Comparison of ENCODE assay signal across 8 cellular contexts in genomic region chr6:26125015-26125690, GRCh38. TPM values are rescaled to one million over a fixed set of nuclear protein-coding genes. Genes with fewer than 3 reads are reported as not detected.
DNase-seq lines count a peak whose midpoint lies in the region; ATAC-seq, FAIRE-seq and TF ChIP-seq lines count a peak whose summit lies in the region.

No MANE protein-coding gene starts in this region.

- POLR2A ChIA-PET in A549 (lab: Yijun Ruan, JAX), result interaction anchor here (1.2 to 6.3 kb wide), 15 partner anchors 12 to 1765 kb away, joined by 3 to 350 read pairs (median 12); a partner anchor contains a TSS

- 1% methylated on average over 14 of the region's 14 CpGs for WGBS in A549 (ENCODE audit: missing lambda C conversion rate)

- TF ChIP-seq EP300 in A549 (IDR thresholded peaks at IDR 0.05), result no peak

- H3K79me2 ChIP-seq in GM23338 (replicated peaks; ENCODE audit: insufficient read depth), result peaks cover 60% of the 10 kb centered on the region

- ATAC-seq in A549 (no peak), GM23338 (no peak), RWPE2 (ENCODE audit: low read depth) (no peak), HG03039 (IDR thresholded peaks at IDR 0.05; ENCODE audit: unreplicated experiment) (no peak)

- peaks cover 4% of the 10 kb centered on the region; the same call in 1 of the 2 replicates for H3K36me3 ChIP-seq in GM23338 (ENCODE audit: insufficient read depth)
- peaks cover 22% of the 10 kb centered on the region for H3K36me3 ChIP-seq in RWPE2 (ENCODE audit: low read depth)
- no peaks in the 10 kb centered on the region for H3K36me3 ChIP-seq in colonic mucosa

- H3K9me3 ChIP-seq in A549, result no peaks in the 10 kb centered on the region
- H3K9me3 ChIP-seq in RWPE2 (ENCODE audit: severe bottlenecking), result no peaks in the 10 kb centered on the region
- H3K9me3 ChIP-seq in colonic mucosa, result no peaks in the 10 kb centered on the region

- TF ChIP-seq CTCF in A549 (IDR thresholded peaks at IDR 0.05) (no peak), GM23338 (conservative IDR thresholded peaks at IDR 0.05; ENCODE audit: low read depth in 2 of 2) (no peak), RWPE2 (IDR thresholded peaks at IDR 0.05; ENCODE audit: poor library complexity, severe bottlenecking) (no peak), colonic mucosa (IDR thresholded peaks at IDR 0.05) (no peak)

- peaks cover 48% of the 10 kb centered on the region for H3K36me3 Mint-ChIP-seq in GM23338 (ENCODE audit: low read depth)

- DNase-seq in A549 (ENCODE audit: low read depth in 1 of 2, low spot score in 1 of 2) (peak in 1 of 2 experiments; percentile 12), GM23338 (ENCODE audit: low spot score) (no peak), RWPE2 (ENCODE audit: low spot score) (no peak), colonic mucosa (no peak), myocyte (ENCODE audit: low read depth) (peak; percentile 30), DMS153 (lab: John Stamatoyannopoulos, UW) (no peak), NCI-H2107 treated with DMSO at 0.1 percent for 48 hours (lab: John Stamatoyannopoulos, UW; ENCODE audit: unreplicated experiment) (no peak)

- TF ChIP-seq RAD21 in A549 (conservative IDR thresholded peaks at IDR 0.05 in 1 of 2, IDR thresholded peaks at IDR 0.05 in 1 of 2), result no peak

- H3K4me1 ChIP-seq in A549, result peaks cover 47% of the 10 kb centered on the region
- H3K4me1 ChIP-seq in GM23338 (ENCODE audit: insufficient read depth), result peaks cover 3% of the 10 kb centered on the region; the same call in 1 of the 2 replicates
- peaks cover 19% of the 10 kb centered on the region for H3K4me1 ChIP-seq in RWPE2 (ENCODE audit: insufficient read depth, poor library complexity, severe bottlenecking)
- H3K4me1 ChIP-seq in colonic mucosa, result peaks cover 8% of the 10 kb centered on the region

- peaks cover 29% of the 10 kb centered on the region for H3K4me1 Mint-ChIP-seq in GM23338

- H4K20me1 ChIP-seq in GM23338 (replicated peaks; ENCODE audit: insufficient read depth), result peaks cover 11% of the 10 kb centered on the region; the same call in 1 of the 2 replicates

- peak overlapping the region; percentile 99 for H3K9ac ChIP-seq in colonic mucosa (ENCODE audit: low read depth in 2 of 2, low read length in 2 of 2)

- H3K9me3 Mint-ChIP-seq in GM23338, result peaks cover 16% of the 10 kb centered on the region

- H3F3A ChIP-seq in GM23338 (replicated peaks; ENCODE audit: low read depth), result 0 out of 2 replicates have a peak, but pooled peaks cover 6% of the 10 kb centered on the region

- H3K4me3 ChIP-seq in A549, result peak overlapping the region; percentile 93
- peak overlapping the region; percentile 94 for H3K4me3 ChIP-seq in GM23338
- peak overlapping the region; percentile 70 for H3K4me3 ChIP-seq in RWPE2 (ENCODE audit: severe bottlenecking)
- H3K4me3 ChIP-seq in colonic mucosa, result peak overlapping the region; percentile 73

- peak overlapping the region; percentile 78 to 98 for H3K27ac ChIP-seq in A549
- peak overlapping the region; percentile 88 for H3K27ac ChIP-seq in GM23338 (ENCODE audit: low read depth)
- H3K27ac ChIP-seq in RWPE2 (ENCODE audit: poor library complexity, severe bottlenecking), result peak overlapping the region; percentile 92
- H3K27ac ChIP-seq in colonic mucosa, result peak overlapping the region; percentile 97

- no peaks in the 10 kb centered on the region for H3K27me3 ChIP-seq in GM23338 (ENCODE audit: insufficient read depth)
- no peaks in the 10 kb centered on the region for H3K27me3 ChIP-seq in RWPE2 (ENCODE audit: insufficient read depth, poor library complexity, severe bottlenecking)
- no peaks in the 10 kb centered on the region for H3K27me3 ChIP-seq in colonic mucosa

- H2AFZ ChIP-seq in GM23338, result no peak overlapping the region

- peak overlapping the region; percentile 100 for H3K4me3 Mint-ChIP-seq in GM23338

- CTCF ChIA-PET in A549 (lab: Yijun Ruan, JAX), result interaction anchor here (0.9 to 4.2 kb wide), 5 partner anchors 17 to 64 kb away, joined by 3 to 24 read pairs (median 9); a partner anchor contains a TSS

- peaks cover 32% of the 10 kb centered on the region for H3K27me3 Mint-ChIP-seq in GM23338 (ENCODE audit: insufficient read depth, low read depth, poor library complexity)

- H3K9me2 ChIP-seq in GM23338 (ENCODE audit: insufficient read depth), result no peaks in the 10 kb centered on the region

- no peak for TF ChIP-seq POLR2A in A549 (IDR thresholded peaks at IDR 0.05; ENCODE audit: low read length)

- intact Hi-C loops in colonic mucosa (cut with DNase I), result loop anchor here (2.0 kb wide), 1 partner anchor 32 kb away; a partner anchor contains a TSS

- H3K27ac Mint-ChIP-seq in GM23338, result peak overlapping the region; percentile 100

- H3K4me2 ChIP-seq in A549 (peak overlapping the region; percentile 73), GM23338 (peak overlapping the region; percentile 87)

- no peak for FAIRE-seq in A549 (lab: Jason Lieb, UNC)

TF ChIP-seq in A549, 52 proteins besides CTCF, POLR2A, EP300 and RAD21 (continues in another document):
- TF ChIP-seq, protein P1, sequence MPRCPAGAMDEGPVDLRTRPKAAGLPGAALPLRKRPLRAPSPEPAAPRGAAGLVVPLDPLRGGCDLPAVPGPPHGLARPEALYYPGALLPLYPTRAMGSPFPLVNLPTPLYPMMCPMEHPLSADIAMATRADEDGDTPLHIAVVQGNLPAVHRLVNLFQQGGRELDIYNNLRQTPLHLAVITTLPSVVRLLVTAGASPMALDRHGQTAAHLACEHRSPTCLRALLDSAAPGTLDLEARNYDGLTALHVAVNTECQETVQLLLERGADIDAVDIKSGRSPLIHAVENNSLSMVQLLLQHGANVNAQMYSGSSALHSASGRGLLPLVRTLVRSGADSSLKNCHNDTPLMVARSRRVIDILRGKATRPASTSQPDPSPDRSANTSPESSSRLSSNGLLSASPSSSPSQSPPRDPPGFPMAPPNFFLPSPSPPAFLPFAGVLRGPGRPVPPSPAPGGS (IDR thresholded peaks at IDR 0.05), result 0 out of 3 replicates have a peak, but pooled peaks have one; percentile 17
- TF ChIP-seq HMGXB4 (CRISPR knock-in tag; IDR thresholded peaks at IDR 0.05; ENCODE audit: borderline replicate concordance), result 0 out of 2 replicates have a peak, but pooled peaks have one; percentile 19
- TF ChIP-seq, protein P2, sequence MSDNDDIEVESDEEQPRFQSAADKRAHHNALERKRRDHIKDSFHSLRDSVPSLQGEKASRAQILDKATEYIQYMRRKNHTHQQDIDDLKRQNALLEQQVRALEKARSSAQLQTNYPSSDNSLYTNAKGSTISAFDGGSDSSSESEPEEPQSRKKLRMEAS (IDR thresholded peaks at IDR 0.05), result 0 out of 2 replicates have a peak, but pooled peaks have one; percentile 10

TF ChIP-seq in GM23338, 12 proteins besides CTCF, POLR2A, EP300 and RAD21:
- TF ChIP-seq STAT1 (IDR thresholded peaks at IDR 0.05; ENCODE audit: unreplicated experiment) (no peak), NANOG (IDR thresholded peaks at IDR 0.05; ENCODE audit: borderline replicate concordance) (no peak)
TF ChIP-seq in GM23338: peak in this region for 0.

RNA-seq across cellular contexts. Expression of gene HFE, which starts 37.9 kb away (rescaled TPM):
- polyA plus RNA-seq in A549 (2011; rRNA removed), result 31.7 and 35.9 TPM in 2 replicates
- polyA plus RNA-seq in A549 (2012; cell fraction: cytosol; rRNA removed), result 14.3 and 14.8 TPM in 2 replicates
- 16.5 and 16.8 TPM in 2 replicates for polyA plus RNA-seq in A549 (2012; cell fraction: nucleus; rRNA removed)
- 15.5 to 19.9 TPM (median 18.1 TPM) in 3 replicates for polyA plus RNA-seq in A549 (2017; fragmentation: RNase III; extraction: RNeasy Plus Mini Kit Qiagen cat#74134 plus additional on column Dnase treatment)
- polyA minus RNA-seq in A549 (2011; rRNA and poly(A)+ RNA removed), result 25.1 and 35.6 TPM in 2 replicates
- total RNA-seq in GM23338 (2014; rRNA removed; shearing (Covaris generic)), result 0.63 and 0.78 TPM in 2 replicates
- 0.38 and 0.53 TPM in 2 replicates for polyA plus RNA-seq in GM23338 (2016; fragmentation: Nextera tagmentation; extraction: Ambion mirVana)
- 10 to 100 TPM; 11.1 to 11.8 TPM for total RNA-seq in colonic mucosa
- 3.5 and 4.4 TPM in 2 replicates for total RNA-seq in myocyte
- 17.2 TPM for polyA plus RNA-seq in myocyte (2012)
